Comparison of ENCODE assay signal across 9 cellular contexts in genomic region chr11:13668957-13669521, GRCh38. TPM values are rescaled to one million over a fixed set of nuclear protein-coding genes. Genes with fewer than 3 reads are reported as not detected.
A peak's percentile ranks its signal among the peaks of the same experiment; 100 is the strongest.
DNase-seq lines count a peak whose midpoint lies in the region; ATAC-seq and TF ChIP-seq lines count a peak whose summit lies in the region.
"Had no signal": no experiment of that assay in that cellular context is flagged by ENCODE, and none has a peak within 500 bp of the region (broad histone marks: within the 10 kb centered on the region; RNA-seq: fewer than 3 reads in every experiment).

No MANE protein-coding gene starts in this region.

- peaks cover 4% of the 10 kb centered on the region for H3K36me3 Mint-ChIP-seq in neural crest cell (ENCODE audit: low read depth)

- peak overlapping the region; percentile 86 for H3K4me3 ChIP-seq in epithelial cell of proximal tubule (ENCODE audit: low read depth, low read length)

- DNase-seq in NCI-H2171 treated with DMSO at 0.1 percent for 48 hours (lab: John Stamatoyannopoulos, UW) (peak; percentile 34), NCI-H2171 (lab: John Stamatoyannopoulos, UW) (no peak), NCI-H510A (lab: John Stamatoyannopoulos, UW) (peak; percentile 20), epithelial cell of proximal tubule (ENCODE audit: low read depth) (no peak), neural crest cell (ENCODE audit: low read depth, low spot score) (peak; percentile 19), superior temporal gyrus (ENCODE audit: extremely low spot score) (peak; percentile 23)
- peak; percentile 24 for DNase-seq in activated CD8-positive, alpha-beta memory T cell treated with anti-CD3 and anti-CD28 coated beads, Interleukin-2, amount 50 U/mL, for 24 hours (ENCODE audit: extremely low read depth)
- DNase-seq: DND-41 had no signal

- peaks cover 37% of the 10 kb centered on the region for H3K4me1 Mint-ChIP-seq in neural crest cell

- H3K4me3 Mint-ChIP-seq in neural crest cell: peak overlapping the region; percentile 98

- ATAC-seq in HG02885 (IDR thresholded peaks at IDR 0.05; ENCODE audit: poor library complexity, unreplicated experiment): peak; percentile 15

- H3K27me3 Mint-ChIP-seq in neural crest cell (ENCODE audit: low read depth): no peaks in the 10 kb centered on the region

- H3K9me3 Mint-ChIP-seq in neural crest cell: no peaks in the 10 kb centered on the region

- H3K27ac Mint-ChIP-seq in neural crest cell (ENCODE audit: unreplicated experiment): peak overlapping the region; percentile 93

- TF ChIP-seq CTCF in epithelial cell of proximal tubule (conservative IDR thresholded peaks at IDR 0.05; ENCODE audit: low read depth, low read length) (no peak), neural crest cell (conservative IDR thresholded peaks at IDR 0.05) (no peak)

RNA-seq across cellular contexts. Expression of gene FAR1, which starts 0.6 kb away (rescaled TPM):
- total RNA-seq in epithelial cell of proximal tubule: 23.2 and 31.3 TPM in 2 replicates
- total RNA-seq in neural crest cell: 55.3 and 60.8 TPM in 2 replicates

Comparison
In these comparisons a context has a peak if more than half of its experiments do, and no peak if none do; other contexts are left out.
1. DNase-seq: peak in NCI-H2171 treated with DMSO at 0.1 percent for 48 hours (single experiment), NCI-H510A (single experiment), activated CD8-positive, alpha-beta memory T cell treated with anti-CD3 and anti-CD28 coated beads, Interleukin-2, amount 50 U/mL, for 24 hours (single experiment), neural crest cell (single experiment) and superior temporal gyrus (single experiment); none in NCI-H2171 (single experiment) and epithelial cell of proximal tubule (single experiment).